ENCODE assay signal across 16 cellular contexts in genomic region chr11:104564921-104565580, GRCh38.
A peak's percentile ranks its signal among the peaks of the same experiment; 100 is the strongest.
DNase-seq lines count a peak whose midpoint lies in the region; FAIRE-seq and TF ChIP-seq lines count a peak whose summit lies in the region.
"Had no signal": no experiment of that assay in that cellular context is flagged by ENCODE, and none has a peak within 500 bp of the region (broad histone marks: within the 10 kb centered on the region; RNA-seq: fewer than 3 reads in every experiment).

No MANE protein-coding gene starts in this region.

- H3K27me3 ChIP-seq in OCI-LY3 (ENCODE audit: low read depth, low read length) (no peaks in the 10 kb centered on the region), colonic mucosa (no peaks in the 10 kb centered on the region)
- H3K27me3 ChIP-seq: BLaER1 had no signal

- H3K4me1 ChIP-seq in OCI-LY3 (ENCODE audit: low read length), result peaks cover 7% of the 10 kb centered on the region
- H3K4me1 ChIP-seq in kidney (ENCODE audit: control insufficient read depth in 1 of 2, insufficient read depth in 1 of 2, low read depth in 1 of 2, low read length in 2 of 2), result no peaks in the 10 kb centered on the region
- H3K4me1 ChIP-seq in colonic mucosa, result no peaks in the 10 kb centered on the region
- H3K4me1 ChIP-seq: BLaER1 had no signal

- H3K4me3 ChIP-seq in OCI-LY3 (ENCODE audit: low read length) (no peak overlapping the region), kidney (ENCODE audit: low read length in 2 of 2) (no peak overlapping the region), colonic mucosa (no peak overlapping the region)
- H3K4me3 ChIP-seq: BLaER1 had no signal

- H3K36me3 ChIP-seq in OCI-LY3 (replicated peaks; ENCODE audit: low read depth, low read length) (no peaks in the 10 kb centered on the region), kidney (ENCODE audit: control insufficient read depth in 1 of 2, insufficient read depth in 2 of 2, low read length in 2 of 2) (no peaks in the 10 kb centered on the region), colonic mucosa (no peaks in the 10 kb centered on the region)
- H3K36me3 ChIP-seq: BLaER1 had no signal

- H3K4me2 ChIP-seq in OCI-LY3 (ENCODE audit: low read length), result peak overlapping the region; percentile 24; the same call in 1 of the 2 replicates
- H3K4me2 ChIP-seq: BLaER1 had no signal

- peak; percentile 4 for DNase-seq in activated gamma-delta T cell (lab: John Stamatoyannopoulos, UW)
- no peak for DNase-seq in activated gamma-delta T cell treated with Interleukin-2 at 50 U/mL for 16 hours
- DNase-seq in kidney, result peak; percentile 77
- DNase-seq in posterior vena cava (ENCODE audit: low spot score), result peak; percentile 70
- DNase-seq in SIG-M5 (lab: John Stamatoyannopoulos, UW), result no peak
- no peak for DNase-seq in colonic mucosa
- no peak for DNase-seq in NOMO-1 (lab: John Stamatoyannopoulos, UW; ENCODE audit: unreplicated experiment in 2 of 2)
- DNase-seq: AML-193; Caco-2; CD8-positive, alpha-beta memory T cell; GF-D8; HCEC 1CT; HFFc6 had no signal

- no peaks in the 10 kb centered on the region for H3K79me2 ChIP-seq in OCI-LY3 (ENCODE audit: low read length)

- H3K27ac ChIP-seq in OCI-LY3 (ENCODE audit: low read length) (no peak overlapping the region), kidney (ENCODE audit: low read depth in 2 of 2, low read length in 2 of 2) (no peak overlapping the region), colonic mucosa (no peak overlapping the region)
- H3K27ac ChIP-seq: 22Rv1, BLaER1 had no signal

- H4K20me1 ChIP-seq in OCI-LY3 (ENCODE audit: insufficient read depth, low read length), result no peaks in the 10 kb centered on the region
- H4K20me1 ChIP-seq: BLaER1 had no signal

- TF ChIP-seq CTCF in OCI-LY3 (IDR thresholded peaks at IDR 0.05; ENCODE audit: low read depth, low read length) (no peak), kidney (IDR thresholded peaks at IDR 0.05; ENCODE audit: borderline replicate concordance, extremely low read depth, insufficient read depth) (no peak), colonic mucosa (IDR thresholded peaks at IDR 0.05) (no peak)

- no peak for FAIRE-seq in kidney (lab: Jason Lieb, UNC)

- H3K9me3 ChIP-seq in OCI-LY3 (ENCODE audit: insufficient read depth, low read length) (no peaks in the 10 kb centered on the region), kidney (ENCODE audit: control insufficient read depth in 1 of 2, low read length in 2 of 2) (no peaks in the 10 kb centered on the region), colonic mucosa (no peaks in the 10 kb centered on the region)

- intact Hi-C loops in kidney (cut with DNase I) (no loop called here), posterior vena cava (cut with DNase I) (no loop called here), colonic mucosa (cut with DNase I) (no loop called here)

- H3K9ac ChIP-seq in OCI-LY3 (ENCODE audit: low read length) (no peak overlapping the region), kidney (ENCODE audit: low read length in 2 of 2) (no peak overlapping the region), colonic mucosa (ENCODE audit: low read depth in 2 of 2, low read length in 2 of 2) (no peak overlapping the region)
- H3K9ac ChIP-seq: BLaER1 had no signal

- H2AFZ ChIP-seq in OCI-LY3 (ENCODE audit: low read depth, low read length), result no peak overlapping the region

Comparison
In these comparisons a context has a peak if more than half of its experiments do, and no peak if none do; other contexts are left out.
1. DNase-seq: peak in activated gamma-delta T cell (single experiment), kidney (single experiment) and posterior vena cava (single experiment); none in activated gamma-delta T cell treated with Interleukin-2 at 50 U/mL for 16 hours (single experiment), SIG-M5 (single experiment), colonic mucosa (single experiment) and NOMO-1 (0 of 2).